ENCODE assay signal across 9 cellular contexts in genomic region chr19:13860679-13861391, GRCh38. TPM values are rescaled to one million over a fixed set of nuclear protein-coding genes. Genes with fewer than 3 reads are reported as not detected.
A peak's percentile ranks its signal among the peaks of the same experiment; 100 is the strongest.
DNase-seq lines count a peak whose midpoint lies in the region; ATAC-seq, FAIRE-seq and TF ChIP-seq lines count a peak whose summit lies in the region.
"Had no signal": no experiment of that assay in that cellular context is flagged by ENCODE, and none has a peak within 500 bp of the region (broad histone marks: within the 10 kb centered on the region; RNA-seq: fewer than 3 reads in every experiment).

No MANE protein-coding gene starts in this region.

- TF ChIP-seq POLR2A in heart left ventricle (IDR thresholded peaks at IDR 0.05) (no peak), GM12878 (IDR thresholded peaks at IDR 0.05; ENCODE audit: low read depth, low read length) (no peak)

- H3K27me3 ChIP-seq in heart left ventricle (peaks cover 0 to 10% (median 0%) of the 10 kb centered on the region in 9 donors), GM12878 (replicated peaks in 1 of 2; ENCODE audit: control insufficient read depth in 2 of 2, insufficient read depth in 2 of 2, low read length in 1 of 2) (peaks cover 0 to 1% of the 10 kb centered on the region in 2 experiments; a peak in 2 of 4 replicates), muscle layer of duodenum (ENCODE audit: low read depth, low read length) (no peaks in the 10 kb centered on the region), upper lobe of right lung (no peaks in the 10 kb centered on the region)

- H3K9me3 ChIP-seq in heart left ventricle (no peaks in the 10 kb centered on the region), GM12878 (replicated peaks; ENCODE audit: control insufficient read depth, insufficient read depth, low read length) (no peaks in the 10 kb centered on the region), muscle layer of duodenum (ENCODE audit: control insufficient read depth in 1 of 2, low read length in 2 of 2) (no peaks in the 10 kb centered on the region), upper lobe of right lung (no peaks in the 10 kb centered on the region)

- H3K4me3 ChIP-seq in heart left ventricle (peak overlapping the region in 9 of 12 donors; percentile 42 to 64 (median 52)), GM12878 (peak overlapping the region; percentile 74; the same call in 1 of the 2 replicates), muscle layer of duodenum (ENCODE audit: low read depth in 1 of 2, low read length in 2 of 2) (peak overlapping the region; percentile 59 to 67), upper lobe of right lung (peak overlapping the region; percentile 54)

- peak overlapping the region; percentile 96 for H3K9ac ChIP-seq in GM12878 (ENCODE audit: control insufficient read depth, insufficient read depth, low read length)

- H3K4me1 ChIP-seq in heart left ventricle (peaks cover 0 to 28% (median 14%) of the 10 kb centered on the region in 12 donors), GM12878 (ENCODE audit: control insufficient read depth, insufficient read depth, low read length) (peaks cover 8% of the 10 kb centered on the region), muscle layer of duodenum (ENCODE audit: control insufficient read depth in 1 of 2, insufficient read depth in 2 of 2, low read length in 2 of 2) (peaks cover 8 to 10% of the 10 kb centered on the region in 2 donors), upper lobe of right lung (peaks cover 26% of the 10 kb centered on the region)

- 74 to 86% (median 80%) methylated on average over 13 of the region's 13 CpGs for WGBS in heart left ventricle, 4 donors
- 68% methylated on average over 13 of the region's 13 CpGs for WGBS in GM12878 (ENCODE audit: insufficient coverage, insufficient replicate concordance, low lambda C conversion rate, missing lambda C conversion rate)

- no peak for TF ChIP-seq EP300 in GM12878 (IDR thresholded peaks at IDR 0.05; ENCODE audit: borderline replicate concordance in 1 of 2, control insufficient read depth in 1 of 2, low read depth in 2 of 2, low read length in 2 of 2)

- POLR2A ChIA-PET in GM12878 (lab: Charles Lee), result interaction anchor here (0.5 to 8.5 kb wide), 15 partner anchors 9 to 708 kb away, joined by 3 to 85 read pairs (median 8); partner anchors contain the start of genes C19orf53 and ZSWIM4

- peak overlapping the region in 11 of 12 donors; percentile 83 to 97 (median 95) for H3K27ac ChIP-seq in heart left ventricle
- peak overlapping the region; percentile 99 for H3K27ac ChIP-seq in GM12878 (ENCODE audit: control insufficient read depth, insufficient read depth)
- H3K27ac ChIP-seq in muscle layer of duodenum (ENCODE audit: low read length), result peak overlapping the region; percentile 86
- peak overlapping the region; percentile 94 for H3K27ac ChIP-seq in upper lobe of right lung
- H3K27ac ChIP-seq: C4-2B had no signal

- TF ChIP-seq CTCF in heart left ventricle (IDR thresholded peaks at IDR 0.05), result no peak
- TF ChIP-seq CTCF in GM12878 (IDR thresholded peaks at IDR 0.05 in 2 of 3, conservative IDR thresholded peaks at IDR 0.05 in 1 of 3; ENCODE audit: control insufficient read depth in 2 of 3, extremely low read depth in 1 of 3, insufficient read depth in 1 of 3, low read depth in 3 of 3, low read length in 3 of 3), result no peak
- TF ChIP-seq CTCF in upper lobe of right lung (IDR thresholded peaks at IDR 0.05), result no peak

- no TSS peak for BruUV-seq in GM12878 (replicated peaks; lab: Mats Ljungman, UMichigan)

- H2AFZ ChIP-seq in GM12878 (ENCODE audit: control insufficient read depth, low read depth, low read length), result peak overlapping the region; percentile 87

- CTCF ChIA-PET in GM12878 (lab: Yijun Ruan, JAX), result interaction anchor here (0.6 to 4.6 kb wide), 17 partner anchors 8 to 229 kb away, joined by 3 to 136 read pairs (median 6); partner anchors contain the start of genes MISP3 and ZSWIM4

- in situ Hi-C loops in GM12878 (cut with MboI), result loop anchor here (5.0 kb wide), 3 partner anchors 79 to 584 kb away; no protein-coding TSS in a partner anchor

- FAIRE-seq in GM12878 (lab: Jason Lieb, UNC), result peak; percentile 84

- ATAC-seq in heart left ventricle, result no peak
- no peak for ATAC-seq in left ventricle myocardium superior
- ATAC-seq in GM12878, result no peak
- no peak for ATAC-seq in upper lobe of right lung
- ATAC-seq in HG03045 (IDR thresholded peaks at IDR 0.05; ENCODE audit: unreplicated experiment), result no peak
- ATAC-seq in HG02610 (IDR thresholded peaks at IDR 0.05; ENCODE audit: unreplicated experiment), result no peak

- DNase-seq in heart left ventricle (peak in 1 of 5 donors; percentile 27), left ventricle myocardium superior (no peak), GM12878 (ENCODE audit: low read depth, low spot score) (no peak), upper lobe of right lung (no peak), NCI-H187 treated with DMSO at 0.1 percent for 48 hours (lab: John Stamatoyannopoulos, UW) (no peak)

- H4K20me1 ChIP-seq in GM12878 (ENCODE audit: control insufficient read depth, insufficient read depth), result no peaks in the 10 kb centered on the region

- peak overlapping the region; percentile 98; the same call in 1 of the 2 replicates for H3K4me2 ChIP-seq in GM12878 (ENCODE audit: control insufficient read depth, insufficient read depth)

- RAD21 ChIA-PET in GM12878 (lab: Charles Lee; ENCODE audit: unreplicated experiment), result interaction anchor here (0.9 to 6.2 kb wide), 18 partner anchors 8 to 589 kb away, joined by 3 to 70 read pairs (median 17); partner anchors contain the start of genes C19orf53 and ZSWIM4

- H3K36me3 ChIP-seq in heart left ventricle (no peaks in the 10 kb centered on the region), GM12878 (ENCODE audit: control insufficient read depth in 2 of 2, insufficient read depth in 2 of 2, low read length in 1 of 2) (no peaks in the 10 kb centered on the region), muscle layer of duodenum (ENCODE audit: control insufficient read depth in 1 of 2, insufficient read depth in 2 of 2, low read length in 2 of 2) (no peaks in the 10 kb centered on the region), upper lobe of right lung (no peaks in the 10 kb centered on the region)

- SMC1A ChIA-PET in GM12878 (lab: Charles Lee; ENCODE audit: uncharacterized antibody, unreplicated experiment), result interaction anchor here (0.5 to 4.6 kb wide), 18 partner anchors 8 to 828 kb away, joined by 3 to 65 read pairs (median 11); partner anchors contain the start of genes C19orf53 and ZSWIM4

- intact Hi-C loops in heart left ventricle (cut with DNase I) (loop anchor here in 8 of 10 donors (1.0 to 10.0 kb wide), 9 partner anchors 10 to 586 kb away; partner anchors contain the start of gene ZSWIM4 (in 1 of the 8)), left ventricle myocardium superior (cut with micrococcal nuclease) (loop anchor here (10.0 kb wide), 1 partner anchor 76 kb away; no protein-coding TSS in a partner anchor), GM12878 (cut with micrococcal nuclease; ENCODE audit: unreplicated experiment) (loop anchor here (1.0 to 5.0 kb wide), 3 partner anchors 14 to 584 kb away; no protein-coding TSS in a partner anchor), upper lobe of right lung (cut with DNase I) (loop anchor here (5.0 kb wide), 1 partner anchor 74 kb away; no protein-coding TSS in a partner anchor)

- no peak for TF ChIP-seq RAD21 in GM12878 (IDR thresholded peaks at IDR 0.05; ENCODE audit: insufficient read depth, low read depth, low read length)

- H3K79me2 ChIP-seq in GM12878 (ENCODE audit: control insufficient read depth, insufficient read depth, low read length), result no peaks in the 10 kb centered on the region

RNA-seq across cellular contexts. Expression of gene NANOS3, which starts 16.1 kb away (rescaled TPM):
- total RNA-seq in heart left ventricle (1 to 10 TPM in 3 of 9 donors, under 1 TPM in 1, not detected in 5; 0.83 to 1.3 (median 1.1) TPM), left ventricle myocardium superior (0.69 TPM), GM12878 (2014; rRNA removed) (0.54 and 1.5 TPM in 2 replicates), GM12878 (2014; rRNA removed; fragmentation: Illumina TruSeq; extraction: Trizol) (1.5 and 1.6 TPM in 2 replicates), GM12878 (2021) (1.5 and 1.7 TPM in 2 replicates), upper lobe of right lung (not detected)
- polyA plus RNA-seq in heart left ventricle (1 to 10 TPM in 1 of 2 donors, under 1 TPM in 1; 0.36 to 1.7 TPM), GM12878 (2011; rRNA removed) (0.24 and 0.69 TPM in 2 replicates), GM12878 (2014; fragmentation: Illumina TruSeq; extraction: Trizol) (1.00 TPM in 1 of 2 replicates, not detected in the other), GM12878 (2014; fragmentation: Nextera tagmentation; extraction: Ambion mirVana) (under 1 TPM; 0.31 to 0.80 TPM), GM12878 (2014; rRNA removed) (0.81 and 2.3 TPM in 2 replicates), GM12878 (2016; fragmentation: Nextera tagmentation; extraction: Ambion mirVana) (under 1 TPM; 0.53 to 0.62 TPM)
- total RNA-seq in GM12878 (2013; cell fraction: nucleolus; rRNA removed), result 3.9 and 5.7 TPM in 2 replicates
- polyA plus RNA-seq in GM12878 (2011; ENCODE audit: low read depth), result not detected
- 1.4 and 1.5 TPM in 2 replicates for polyA plus RNA-seq in GM12878 (2011; cell fraction: cytosol; rRNA removed)
- 2.5 and 2.7 TPM in 2 replicates for polyA plus RNA-seq in GM12878 (2011; cell fraction: nucleus; rRNA removed)
- 0.94 and 1.0 TPM in 2 replicates for polyA plus RNA-seq in GM12878 (2012)
- polyA minus RNA-seq in GM12878 (2011; rRNA and poly(A)+ RNA removed), result 0.82 TPM in 1 of 2 replicates, not detected in the other
- not detected in 2 replicates for polyA minus RNA-seq in GM12878 (2011; cell fraction: cytosol; rRNA and poly(A)+ RNA removed)
- 1.6 TPM in 1 of 2 replicates, not detected in the other for polyA minus RNA-seq in GM12878 (2011; cell fraction: nucleus; rRNA and poly(A)+ RNA removed)

RNA-seq across cellular contexts. Expression of gene BRME1, which starts 45.1 kb away (rescaled TPM):
- total RNA-seq in heart left ventricle, result 1 to 10 TPM in 1 of 9 donors, under 1 TPM in 6, not detected in 2; 0.23 to 1.2 (median 0.70) TPM
- polyA plus RNA-seq in heart left ventricle, result 1 to 10 TPM in 1 of 2 donors, under 1 TPM in 1; 0.46 to 1.2 TPM
- 0.72 TPM for total RNA-seq in left ventricle myocardium superior
- total RNA-seq in GM12878 (2013; cell fraction: nucleolus; rRNA removed), result 4.1 and 4.8 TPM in 2 replicates
- 0.33 and 1.4 TPM in 2 replicates for total RNA-seq in GM12878 (2014; rRNA removed)
- 0.41 and 0.72 TPM in 2 replicates for total RNA-seq in GM12878 (2014; rRNA removed; fragmentation: Illumina TruSeq; extraction: Trizol)
- 0.72 and 1.9 TPM in 2 replicates for total RNA-seq in GM12878 (2021)
- polyA plus RNA-seq in GM12878 (2011; ENCODE audit: low read depth), result 0.79 TPM
- 1.6 and 2.2 TPM in 2 replicates for polyA plus RNA-seq in GM12878 (2011; rRNA removed)
- polyA plus RNA-seq in GM12878 (2011; cell fraction: cytosol; rRNA removed), result 3.9 and 4.8 TPM in 2 replicates
- 13.6 and 16.7 TPM in 2 replicates for polyA plus RNA-seq in GM12878 (2011; cell fraction: nucleus; rRNA removed)
- 0.43 and 0.52 TPM in 2 replicates for polyA plus RNA-seq in GM12878 (2012)
- polyA plus RNA-seq in GM12878 (2014; fragmentation: Illumina TruSeq; extraction: Trizol), result 0.47 and 0.67 TPM in 2 replicates
- polyA plus RNA-seq in GM12878 (2014; fragmentation: Nextera tagmentation; extraction: Ambion mirVana), result under 1 TPM in 1 of 2 experiments, not detected in 1; 0.07 TPM
- polyA plus RNA-seq in GM12878 (2014; rRNA removed), result 1.0 and 1.9 TPM in 2 replicates
- polyA plus RNA-seq in GM12878 (2016; fragmentation: Nextera tagmentation; extraction: Ambion mirVana), result 1 to 10 TPM in 1 of 2 experiments, under 1 TPM in 1; 0.28 to 1.1 TPM
- polyA minus RNA-seq in GM12878 (2011; rRNA and poly(A)+ RNA removed), result 0.95 and 2.1 TPM in 2 replicates
- 0.80 and 2.9 TPM in 2 replicates for polyA minus RNA-seq in GM12878 (2011; cell fraction: cytosol; rRNA and poly(A)+ RNA removed)
- 1.7 and 5.8 TPM in 2 replicates for polyA minus RNA-seq in GM12878 (2011; cell fraction: nucleus; rRNA and poly(A)+ RNA removed)
- total RNA-seq in upper lobe of right lung, result 2.0 TPM

RNA-seq across cellular contexts. Expression of gene CC2D1A, which starts 45.2 kb away (rescaled TPM):
- 10 to 100 TPM; 14.4 to 36.3 (median 19.2) TPM for total RNA-seq in heart left ventricle
- 10 to 100 TPM; 19.5 to 29.2 TPM for polyA plus RNA-seq in heart left ventricle
- total RNA-seq in left ventricle myocardium superior, result 19.6 TPM
- total RNA-seq in GM12878 (2013; cell fraction: nucleolus; rRNA removed), result 27.1 and 32.2 TPM in 2 replicates
- 13.2 and 17.3 TPM in 2 replicates for total RNA-seq in GM12878 (2014; rRNA removed)
- total RNA-seq in GM12878 (2014; rRNA removed; fragmentation: Illumina TruSeq; extraction: Trizol), result 9.0 and 10.2 TPM in 2 replicates
- total RNA-seq in GM12878 (2021), result 32.7 and 36.1 TPM in 2 replicates
- 5.8 TPM for polyA plus RNA-seq in GM12878 (2011; ENCODE audit: low read depth)
- polyA plus RNA-seq in GM12878 (2011; rRNA removed), result 7.4 and 11.9 TPM in 2 replicates
- polyA plus RNA-seq in GM12878 (2011; cell fraction: cytosol; rRNA removed), result 8.9 and 12.7 TPM in 2 replicates
- 55.0 and 65.9 TPM in 2 replicates for polyA plus RNA-seq in GM12878 (2011; cell fraction: nucleus; rRNA removed)
- polyA plus RNA-seq in GM12878 (2012), result 16.1 and 18.9 TPM in 2 replicates
- 7.3 and 14.8 TPM in 2 replicates for polyA plus RNA-seq in GM12878 (2014; fragmentation: Illumina TruSeq; extraction: Trizol)
- polyA plus RNA-seq in GM12878 (2014; fragmentation: Nextera tagmentation; extraction: Ambion mirVana), result 1 to 10 TPM in 1 of 2 experiments, under 1 TPM in 1; 0.13 to 1.0 TPM
- polyA plus RNA-seq in GM12878 (2014; rRNA removed), result 24.9 and 28.0 TPM in 2 replicates
- 10 to 100 TPM; 18.6 to 22.5 TPM for polyA plus RNA-seq in GM12878 (2016; fragmentation: Nextera tagmentation; extraction: Ambion mirVana)
- 10.2 and 16.0 TPM in 2 replicates for polyA minus RNA-seq in GM12878 (2011; rRNA and poly(A)+ RNA removed)
- 7.2 and 8.3 TPM in 2 replicates for polyA minus RNA-seq in GM12878 (2011; cell fraction: cytosol; rRNA and poly(A)+ RNA removed)
- 7.7 and 18.8 TPM in 2 replicates for polyA minus RNA-seq in GM12878 (2011; cell fraction: nucleus; rRNA and poly(A)+ RNA removed)
- 28.9 TPM for total RNA-seq in upper lobe of right lung
